In the genomic region with DNA sequence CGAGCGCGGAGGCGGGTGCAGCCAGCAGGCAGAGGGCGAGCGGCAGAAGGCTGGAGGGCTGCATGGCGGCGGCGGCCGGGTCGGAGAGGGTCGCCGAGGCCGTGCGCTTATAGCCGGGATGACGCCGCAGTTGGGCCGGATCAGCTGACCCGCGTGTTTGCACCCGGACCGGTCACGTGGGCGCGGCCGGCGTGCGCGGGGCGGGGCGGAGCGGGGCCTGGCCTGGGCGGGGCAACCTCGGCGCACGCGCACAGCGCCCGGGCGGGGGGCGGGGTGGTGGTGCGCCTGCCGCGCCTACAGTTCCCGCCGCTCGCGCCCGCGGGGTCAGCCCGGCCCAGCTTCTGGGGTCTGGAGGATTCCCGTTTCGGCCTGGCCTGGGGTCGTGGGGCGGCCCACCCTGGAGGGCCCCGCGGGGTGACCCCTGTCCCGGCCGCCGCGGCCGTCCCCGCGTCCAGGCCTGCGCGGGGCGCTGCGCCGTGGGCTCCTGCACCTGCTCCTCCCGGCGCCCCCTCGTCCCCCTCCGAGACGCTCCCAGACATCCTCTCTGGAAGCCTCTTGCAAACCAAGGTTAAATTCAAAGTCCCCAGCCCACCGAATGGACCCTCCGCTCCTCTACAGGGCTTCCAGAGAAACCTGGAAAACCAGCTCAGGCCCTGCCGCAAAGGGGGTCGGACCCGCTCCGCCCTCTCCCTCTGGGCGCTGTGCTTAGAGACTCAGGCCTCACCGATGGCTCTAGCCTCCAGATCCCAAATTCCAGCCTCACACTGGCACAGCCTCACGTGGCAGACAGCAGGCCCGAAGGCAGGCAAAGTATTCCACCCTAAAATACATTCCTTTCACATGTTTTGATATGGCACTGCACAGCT, we compare ENCODE assay signal across 1 cellular context.
A peak's percentile ranks its signal among the peaks of the same experiment; 100 is the strongest.
TF ChIP-seq lines count a peak whose summit lies in the region.

TSS of gene CTSD (minus strand) at position 132 of the 866 bp plus-strand sequence. CDS start at position 64, 68 bp downstream.

TF ChIP-seq in K562, 482 proteins besides CTCF, POLR2A, EP300 and RAD21 (continued from another document):
- TF ChIP-seq, protein P1, sequence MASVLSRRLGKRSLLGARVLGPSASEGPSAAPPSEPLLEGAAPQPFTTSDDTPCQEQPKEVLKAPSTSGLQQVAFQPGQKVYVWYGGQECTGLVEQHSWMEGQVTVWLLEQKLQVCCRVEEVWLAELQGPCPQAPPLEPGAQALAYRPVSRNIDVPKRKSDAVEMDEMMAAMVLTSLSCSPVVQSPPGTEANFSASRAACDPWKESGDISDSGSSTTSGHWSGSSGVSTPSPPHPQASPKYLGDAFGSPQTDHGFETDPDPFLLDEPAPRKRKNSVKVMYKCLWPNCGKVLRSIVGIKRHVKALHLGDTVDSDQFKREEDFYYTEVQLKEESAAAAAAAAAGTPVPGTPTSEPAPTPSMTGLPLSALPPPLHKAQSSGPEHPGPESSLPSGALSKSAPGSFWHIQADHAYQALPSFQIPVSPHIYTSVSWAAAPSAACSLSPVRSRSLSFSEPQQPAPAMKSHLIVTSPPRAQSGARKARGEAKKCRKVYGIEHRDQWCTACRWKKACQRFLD (CRISPR knock-in tag; IDR thresholded peaks at IDR 0.05) = no peak; the same call in 1 of the 2 replicates
- TF ChIP-seq NCOR1 (IDR thresholded peaks at IDR 0.05) (no peak), C11orf30 (IDR thresholded peaks at IDR 0.05; ENCODE audit: low read depth) (peak; percentile 77), CREM (IDR thresholded peaks at IDR 0.05; ENCODE audit: low read depth) (peak; percentile 81), NKRF (IDR thresholded peaks at IDR 0.05; ENCODE audit: borderline replicate concordance) (peak; percentile 59; the same call in 1 of the 2 replicates), ARHGAP35 (IDR thresholded peaks at IDR 0.05; ENCODE audit: partially characterized antibody) (no peak)
